1 cellular context compared by ENCODE assay signal in the genomic region with DNA sequence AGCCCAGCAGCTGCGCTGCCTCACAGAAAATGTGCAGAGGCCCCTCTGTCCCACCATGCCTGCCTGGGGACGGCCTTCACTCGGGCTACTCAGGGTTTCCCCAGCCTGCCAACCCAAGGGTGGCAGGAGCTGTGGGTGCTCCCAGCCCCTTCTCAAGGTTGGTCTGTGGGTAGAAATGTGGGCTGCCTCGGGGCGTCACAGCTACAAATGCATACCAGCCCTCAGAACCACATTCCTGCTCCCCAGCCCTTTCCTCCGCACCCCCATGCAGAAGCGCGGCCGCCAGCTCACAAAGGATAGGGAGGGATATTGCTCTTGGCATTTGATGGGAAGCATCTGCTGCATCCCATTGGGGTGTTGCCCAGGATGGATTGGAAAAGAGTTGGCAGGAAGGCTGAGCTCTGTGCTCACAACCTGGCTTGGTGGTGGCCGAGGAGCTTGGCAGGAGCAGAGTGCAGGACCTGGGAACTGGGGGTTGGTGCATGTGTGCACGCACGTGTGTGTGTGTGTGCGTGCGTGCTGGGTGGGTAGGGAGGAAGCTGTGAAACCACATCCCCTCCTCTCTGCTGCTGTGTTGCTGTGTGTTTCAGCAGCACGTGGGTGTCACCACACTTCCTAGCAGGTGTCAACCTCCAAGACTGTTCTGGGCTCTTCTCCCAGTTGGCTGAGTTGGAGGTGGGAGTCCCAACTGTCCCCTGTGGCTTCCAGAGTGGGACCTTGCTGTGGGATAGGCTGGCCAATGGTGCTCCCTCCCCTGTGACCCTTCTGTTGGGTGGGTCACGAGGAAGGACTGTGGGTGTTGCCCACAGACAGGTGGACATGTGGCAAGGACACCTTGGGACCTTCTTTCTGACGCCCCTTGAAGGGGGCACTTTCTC.
A peak's percentile ranks its signal among the peaks of the same experiment; 100 is the strongest.
TF ChIP-seq lines count a peak whose summit lies in the region.

No MANE protein-coding gene starts in this region.

TF ChIP-seq in K562, 482 proteins besides CTCF, POLR2A, EP300 and RAD21 (continued from another document and continues in another):
- TF ChIP-seq, protein P1, sequence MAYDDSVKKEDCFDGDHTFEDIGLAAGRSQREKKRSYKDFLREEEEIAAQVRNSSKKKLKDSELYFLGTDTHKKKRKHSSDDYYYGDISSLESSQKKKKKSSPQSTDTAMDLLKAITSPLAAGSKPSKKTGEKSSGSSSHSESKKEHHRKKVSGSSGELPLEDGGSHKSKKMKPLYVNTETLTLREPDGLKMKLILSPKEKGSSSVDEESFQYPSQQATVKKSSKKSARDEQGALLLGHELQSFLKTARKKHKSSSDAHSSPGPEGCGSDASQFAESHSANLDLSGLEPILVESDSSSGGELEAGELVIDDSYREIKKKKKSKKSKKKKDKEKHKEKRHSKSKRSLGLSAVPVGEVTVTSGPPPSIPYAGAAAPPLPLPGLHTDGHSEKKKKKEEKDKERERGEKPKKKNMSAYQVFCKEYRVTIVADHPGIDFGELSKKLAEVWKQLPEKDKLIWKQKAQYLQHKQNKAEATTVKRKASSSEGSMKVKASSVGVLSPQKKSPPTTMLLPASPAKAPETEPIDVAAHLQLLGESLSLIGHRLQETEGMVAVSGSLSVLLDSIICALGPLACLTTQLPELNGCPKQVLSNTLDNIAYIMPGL (CRISPR knock-in tag; IDR thresholded peaks at IDR 0.05) = no peak
- no peak for TF ChIP-seq KDM5B (IDR thresholded peaks at IDR 0.05; ENCODE audit: insufficient replicate concordance, low read depth, low read length)
- TF ChIP-seq, protein P2, sequence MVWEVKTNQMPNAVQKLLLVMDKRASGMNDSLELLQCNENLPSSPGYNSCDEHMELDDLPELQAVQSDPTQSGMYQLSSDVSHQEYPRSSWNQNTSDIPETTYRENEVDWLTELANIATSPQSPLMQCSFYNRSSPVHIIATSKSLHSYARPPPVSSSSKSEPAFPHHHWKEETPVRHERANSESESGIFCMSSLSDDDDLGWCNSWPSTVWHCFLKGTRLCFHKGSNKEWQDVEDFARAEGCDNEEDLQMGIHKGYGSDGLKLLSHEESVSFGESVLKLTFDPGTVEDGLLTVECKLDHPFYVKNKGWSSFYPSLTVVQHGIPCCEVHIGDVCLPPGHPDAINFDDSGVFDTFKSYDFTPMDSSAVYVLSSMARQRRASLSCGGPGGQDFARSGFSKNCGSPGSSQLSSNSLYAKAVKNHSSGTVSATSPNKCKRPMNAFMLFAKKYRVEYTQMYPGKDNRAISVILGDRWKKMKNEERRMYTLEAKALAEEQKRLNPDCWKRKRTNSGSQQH (CRISPR knock-in tag; IDR thresholded peaks at IDR 0.05) = 0 out of 2 replicates have a peak, but pooled peaks have one; percentile 21
- TF ChIP-seq ETV5 (CRISPR knock-in tag; IDR thresholded peaks at IDR 0.05; ENCODE audit: low read depth) = no peak
- no peak for TF ChIP-seq THRAP3 (IDR thresholded peaks at IDR 0.05; ENCODE audit: borderline replicate concordance)
- 0 out of 2 replicates have a peak, but pooled peaks have one; percentile 19 for TF ChIP-seq FOXP1 (CRISPR knock-in tag; IDR thresholded peaks at IDR 0.05)
- TF ChIP-seq TEAD1 (CRISPR knock-in tag; IDR thresholded peaks at IDR 0.05) = 0 out of 4 replicates have a peak, but pooled peaks of 1 of the 2 experiments have one; percentile 38
- TF ChIP-seq, protein P3, sequence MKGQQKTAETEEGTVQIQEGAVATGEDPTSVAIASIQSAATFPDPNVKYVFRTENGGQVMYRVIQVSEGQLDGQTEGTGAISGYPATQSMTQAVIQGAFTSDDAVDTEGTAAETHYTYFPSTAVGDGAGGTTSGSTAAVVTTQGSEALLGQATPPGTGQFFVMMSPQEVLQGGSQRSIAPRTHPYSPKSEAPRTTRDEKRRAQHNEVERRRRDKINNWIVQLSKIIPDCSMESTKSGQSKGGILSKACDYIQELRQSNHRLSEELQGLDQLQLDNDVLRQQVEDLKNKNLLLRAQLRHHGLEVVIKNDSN (CRISPR knock-in tag; IDR thresholded peaks at IDR 0.05) = peak; percentile 54
- no peak for TF ChIP-seq TAF1 (IDR thresholded peaks at IDR 0.05; ENCODE audit: control insufficient read depth, extremely low read depth, insufficient read depth, low read length, severe bottlenecking)
- TF ChIP-seq MTA1 (IDR thresholded peaks at IDR 0.05; ENCODE audit: borderline replicate concordance) = no peak
- TF ChIP-seq HDAC1 (IDR thresholded peaks at IDR 0.05) = peak in 1 of 2 experiments; percentile 29; a peak in 1 of 4 replicates
- TF ChIP-seq, protein P4, sequence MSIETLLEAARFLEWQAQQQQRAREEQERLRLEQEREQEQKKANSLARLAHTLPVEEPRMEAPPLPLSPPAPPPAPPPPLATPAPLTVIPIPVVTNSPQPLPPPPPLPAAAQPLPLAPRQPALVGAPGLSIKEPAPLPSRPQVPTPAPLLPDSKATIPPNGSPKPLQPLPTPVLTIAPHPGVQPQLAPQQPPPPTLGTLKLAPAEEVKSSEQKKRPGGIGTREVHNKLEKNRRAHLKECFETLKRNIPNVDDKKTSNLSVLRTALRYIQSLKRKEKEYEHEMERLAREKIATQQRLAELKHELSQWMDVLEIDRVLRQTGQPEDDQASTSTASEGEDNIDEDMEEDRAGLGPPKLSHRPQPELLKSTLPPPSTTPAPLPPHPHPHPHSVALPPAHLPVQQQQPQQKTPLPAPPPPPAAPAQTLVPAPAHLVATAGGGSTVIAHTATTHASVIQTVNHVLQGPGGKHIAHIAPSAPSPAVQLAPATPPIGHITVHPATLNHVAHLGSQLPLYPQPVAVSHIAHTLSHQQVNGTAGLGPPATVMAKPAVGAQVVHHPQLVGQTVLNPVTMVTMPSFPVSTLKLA (conservative IDR thresholded peaks at IDR 0.05) = peak; percentile 50 to 73
- TF ChIP-seq, protein P5, sequence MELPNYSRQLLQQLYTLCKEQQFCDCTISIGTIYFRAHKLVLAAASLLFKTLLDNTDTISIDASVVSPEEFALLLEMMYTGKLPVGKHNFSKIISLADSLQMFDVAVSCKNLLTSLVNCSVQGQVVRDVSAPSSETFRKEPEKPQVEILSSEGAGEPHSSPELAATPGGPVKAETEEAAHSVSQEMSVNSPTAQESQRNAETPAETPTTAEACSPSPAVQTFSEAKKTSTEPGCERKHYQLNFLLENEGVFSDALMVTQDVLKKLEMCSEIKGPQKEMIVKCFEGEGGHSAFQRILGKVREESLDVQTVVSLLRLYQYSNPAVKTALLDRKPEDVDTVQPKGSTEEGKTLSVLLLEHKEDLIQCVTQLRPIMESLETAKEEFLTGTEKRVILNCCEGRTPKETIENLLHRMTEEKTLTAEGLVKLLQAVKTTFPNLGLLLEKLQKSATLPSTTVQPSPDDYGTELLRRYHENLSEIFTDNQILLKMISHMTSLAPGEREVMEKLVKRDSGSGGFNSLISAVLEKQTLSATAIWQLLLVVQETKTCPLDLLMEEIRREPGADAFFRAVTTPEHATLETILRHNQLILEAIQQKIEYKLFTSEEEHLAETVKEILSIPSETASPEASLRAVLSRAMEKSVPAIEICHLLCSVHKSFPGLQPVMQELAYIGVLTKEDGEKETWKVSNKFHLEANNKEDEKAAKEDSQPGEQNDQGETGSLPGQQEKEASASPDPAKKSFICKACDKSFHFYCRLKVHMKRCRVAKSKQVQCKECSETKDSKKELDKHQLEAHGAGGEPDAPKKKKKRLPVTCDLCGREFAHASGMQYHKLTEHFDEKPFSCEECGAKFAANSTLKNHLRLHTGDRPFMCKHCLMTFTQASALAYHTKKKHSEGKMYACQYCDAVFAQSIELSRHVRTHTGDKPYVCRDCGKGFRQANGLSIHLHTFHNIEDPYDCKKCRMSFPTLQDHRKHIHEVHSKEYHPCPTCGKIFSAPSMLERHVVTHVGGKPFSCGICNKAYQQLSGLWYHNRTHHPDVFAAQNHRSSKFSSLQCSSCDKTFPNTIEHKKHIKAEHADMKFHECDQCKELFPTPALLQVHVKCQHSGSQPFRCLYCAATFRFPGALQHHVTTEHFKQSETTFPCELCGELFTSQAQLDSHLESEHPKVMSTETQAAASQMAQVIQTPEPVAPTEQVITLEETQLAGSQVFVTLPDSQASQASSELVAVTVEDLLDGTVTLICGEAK (IDR thresholded peaks at IDR 0.05) = no peak
- TF ChIP-seq, protein P5 (CRISPR knock-in tag; IDR thresholded peaks at IDR 0.05) = no peak
- TF ChIP-seq HCFC1 (IDR thresholded peaks at IDR 0.05; ENCODE audit: low read depth, low read length) = no peak
- TF ChIP-seq, protein P6, sequence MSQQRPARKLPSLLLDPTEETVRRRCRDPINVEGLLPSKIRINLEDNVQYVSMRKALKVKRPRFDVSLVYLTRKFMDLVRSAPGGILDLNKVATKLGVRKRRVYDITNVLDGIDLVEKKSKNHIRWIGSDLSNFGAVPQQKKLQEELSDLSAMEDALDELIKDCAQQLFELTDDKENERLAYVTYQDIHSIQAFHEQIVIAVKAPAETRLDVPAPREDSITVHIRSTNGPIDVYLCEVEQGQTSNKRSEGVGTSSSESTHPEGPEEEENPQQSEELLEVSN (IDR thresholded peaks at IDR 0.05; ENCODE audit: borderline replicate concordance in 1 of 2, extremely low read depth in 1 of 2, insufficient read depth in 1 of 2, insufficient read length in 1 of 2, low read depth in 1 of 2, low read length in 1 of 2, poor library complexity in 1 of 2, severe bottlenecking in 1 of 2) = peak in 1 of 2 experiments; percentile 10
- TF ChIP-seq POLR2G (IDR thresholded peaks at IDR 0.05; ENCODE audit: low read depth, low read length) = peak; percentile 36; the same call in 1 of the 2 replicates
- TF ChIP-seq ZNF121 (CRISPR knock-in tag; conservative IDR thresholded peaks at IDR 0.05) = no peak
